Comparison of ENCODE assay signal across 38 cellular contexts in the genomic region with DNA sequence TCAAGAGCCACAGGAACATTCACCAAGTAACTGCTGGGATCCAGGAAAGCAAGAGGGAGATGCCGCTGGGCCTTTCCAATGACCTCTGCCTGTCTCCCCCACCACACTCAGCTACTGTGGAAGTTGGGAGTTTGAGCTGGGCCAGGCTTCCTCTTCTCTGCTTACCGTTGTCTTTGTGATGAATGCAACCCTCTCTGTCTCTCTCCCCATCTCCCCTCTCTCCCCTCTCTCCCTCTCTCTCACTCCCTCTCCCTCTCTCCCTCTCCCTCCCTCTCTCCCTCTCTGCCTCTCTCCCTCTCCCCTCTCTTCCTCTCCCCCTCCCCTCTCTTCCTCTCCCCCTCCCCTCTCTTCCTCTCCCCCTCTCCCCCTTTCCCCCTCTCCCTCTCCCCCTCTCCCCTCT. TPM values are rescaled to one million over a fixed set of nuclear protein-coding genes. Genes with fewer than 3 reads are reported as not detected.
"Had no signal": no experiment of that assay in that cellular context is flagged by ENCODE, and none has a peak within 500 bp of the region (broad histone marks: within the 10 kb centered on the region; RNA-seq: fewer than 3 reads in every experiment).

No MANE protein-coding gene starts in this region.

- H3K9me3 Mint-ChIP-seq: activated B cell treated with CpG ODN at 0.5 μM for 24 hours; activated CD4-positive, alpha-beta memory T cell treated with anti-CD3 and anti-CD28 coated beads for 36 hours; activated CD4-positive, alpha-beta T cell treated with anti-CD3 and anti-CD28 coated beads, Interleukin-2, amount 10 ng/mL, durations not matched to agents 24 days and 14 days; activated CD8-positive, alpha-beta T cell treated with anti-CD3 and anti-CD28 coated beads for 36 hours; activated naive CD4-positive, alpha-beta T cell treated with anti-CD3 and anti-CD28 coated beads for 36 hours; activated naive CD4-positive, alpha-beta T cell treated with anti-CD3 and anti-CD28 coated beads, Interleukin-2, amount 50 U/mL, for 72 hours; activated naive CD8-positive, alpha-beta T cell treated with anti-CD3 and anti-CD28 coated beads for 36 hours; activated T-cell treated with anti-CD3 and anti-CD28 coated beads, Interleukin-2, amount 50 U/mL, for 4 hours; activated T-cell treated with anti-CD3 and anti-CD28 coated beads, Interleukin-2, amount 50 U/mL, for 72 hours; activated T-helper 1 cell treated with anti-CD3 and anti-CD28 coated beads, Interleukin-12 subunit alpha, Interleukin-12 subunit beta, Interleukin-2, Interleukin-4 antibody, amounts not matched to agents 30 ng/mL and 10 ng/mL and 1 ng/mL, durations not matched to agents 14 hours and 24 hours and 36 hours; activated T-helper 17 cell treated with anti-CD3 and anti-CD28 coated beads, Interleukin-2, amount 50 U/mL, for 72 hours; T-cell; T-helper 2 cell treated with Interferon-gamma antibody and Interleukin-4, amounts not matched to agents 5 μg/mL and 100 μg/mL, for 36 hours had no signal

- ATAC-seq: activated CD8-positive, alpha-beta T cell treated with anti-CD3 and anti-CD28 coated beads for 36 hours; activated naive CD4-positive, alpha-beta T cell treated with anti-CD3 and anti-CD28 coated beads, Interleukin-2, amount 50 U/mL, for 72 hours; activated T-cell treated with anti-CD3 and anti-CD28 coated beads, Interleukin-2, amount 50 U/mL, for 4 hours; activated T-cell treated with anti-CD3 and anti-CD28 coated beads, Interleukin-2, amount 50 U/mL, for 72 hours; activated T-helper 17 cell treated with anti-CD3 and anti-CD28 coated beads, Interleukin-2, amount 50 U/mL, for 72 hours; body of pancreas; T-cell had no signal

- H3K4me1 ChIP-seq: adrenal gland, breast epithelium had no signal

- H3K4me3 ChIP-seq: adrenal gland, body of pancreas, breast epithelium had no signal

- H3K27ac Mint-ChIP-seq: activated B cell treated with CpG ODN at 0.5 μM for 24 hours; activated CD4-positive, alpha-beta memory T cell treated with anti-CD3 and anti-CD28 coated beads for 36 hours; activated CD4-positive, alpha-beta T cell treated with anti-CD3 and anti-CD28 coated beads, Interleukin-2, amount 10 ng/mL, durations not matched to agents 24 days and 14 days; activated CD8-positive, alpha-beta T cell treated with anti-CD3 and anti-CD28 coated beads for 36 hours; activated naive CD4-positive, alpha-beta T cell treated with anti-CD3 and anti-CD28 coated beads for 36 hours; activated naive CD8-positive, alpha-beta T cell treated with anti-CD3 and anti-CD28 coated beads for 36 hours; activated T-cell treated with anti-CD3 and anti-CD28 coated beads, Interleukin-2, amount 50 U/mL, for 72 hours; activated T-helper 1 cell treated with anti-CD3 and anti-CD28 coated beads, Interleukin-12 subunit alpha, Interleukin-12 subunit beta, Interleukin-2, Interleukin-4 antibody, amounts not matched to agents 30 ng/mL and 10 ng/mL and 1 ng/mL, durations not matched to agents 14 hours and 24 hours and 36 hours; activated T-helper 17 cell treated with anti-CD3 and anti-CD28 coated beads, Interleukin-2, amount 50 U/mL, for 72 hours; T-cell; T-helper 2 cell treated with Interferon-gamma antibody and Interleukin-4, amounts not matched to agents 5 μg/mL and 100 μg/mL, for 36 hours had no signal

- H3K27me3 ChIP-seq: adrenal gland, body of pancreas, brain microvascular endothelial cell, breast epithelium had no signal

- DNase-seq: activated B cell treated with CpG ODN at 0.5 μM for 24 hours; activated CD4-positive, alpha-beta memory T cell treated with anti-CD3 and anti-CD28 coated beads for 36 hours; activated CD4-positive, alpha-beta T cell treated with anti-CD3 and anti-CD28 coated beads for 4 hours; activated CD4-positive, alpha-beta T cell treated with anti-CD3 and anti-CD28 coated beads, Interleukin-2, amount 10 ng/mL, durations not matched to agents 24 days and 14 days; activated CD4-positive, alpha-beta T cell treated with anti-CD3 and anti-CD28 coated beads, Interleukin-2, amount 50 U/mL, for 1 hour; activated CD4-positive, alpha-beta T cell treated with anti-CD3 and anti-CD28 coated beads, Interleukin-2, amount 50 U/mL, for 4 hours; activated CD4-positive, CD25-positive, alpha-beta regulatory T cell treated with anti-CD3 and anti-CD28 coated beads, Interleukin-2, amount 50 U/mL, for 72 hours; activated CD8-positive, alpha-beta memory T cell treated with anti-CD3 and anti-CD28 coated beads, Interleukin-2, amount 50 U/mL, for 4 hours; activated CD8-positive, alpha-beta T cell treated with anti-CD3 and anti-CD28 coated beads for 36 hours; activated effector memory CD4-positive, alpha-beta T cell treated with anti-CD3 and anti-CD28 coated beads, Interleukin-2, amount 50 U/mL, for 16 hours; activated gamma-delta T cell treated with Interleukin-2 at 50 U/mL for 16 hours; activated naive CD4-positive, alpha-beta T cell; activated naive CD4-positive, alpha-beta T cell treated with anti-CD3 and anti-CD28 coated beads for 36 hours; activated naive CD4-positive, alpha-beta T cell treated with anti-CD3 and anti-CD28 coated beads, Interleukin-2, amount 50 U/mL, for 16 hours; activated naive CD8-positive, alpha-beta T cell treated with anti-CD3 and anti-CD28 coated beads for 36 hours; activated T-cell treated with anti-CD3 and anti-CD28 coated beads for 4 hours; activated T-cell treated with anti-CD3 and anti-CD28 coated beads, Interleukin-2, amount 50 U/mL, for 1 hour; activated T-cell treated with anti-CD3 and anti-CD28 coated beads, Interleukin-2, amount 50 U/mL, for 4 hours; activated T-cell treated with anti-CD3 and anti-CD28 coated beads, Interleukin-2, amount 50 U/mL, for 72 hours; adrenal gland; amniotic stem cell; aorta; body of pancreas; brain microvascular endothelial cell; central memory CD4-positive, alpha-beta T cell; T-cell; T-helper 2 cell; T-helper 9 cell had no signal

- H3K36me3 Mint-ChIP-seq: activated CD4-positive, alpha-beta memory T cell treated with anti-CD3 and anti-CD28 coated beads for 36 hours; activated naive CD4-positive, alpha-beta T cell treated with anti-CD3 and anti-CD28 coated beads, Interleukin-2, amount 50 U/mL, for 72 hours; activated naive CD8-positive, alpha-beta T cell treated with anti-CD3 and anti-CD28 coated beads for 36 hours; T-cell had no signal

- H3K27me3 Mint-ChIP-seq: activated CD4-positive, alpha-beta memory T cell treated with anti-CD3 and anti-CD28 coated beads for 36 hours; activated CD4-positive, alpha-beta T cell treated with anti-CD3 and anti-CD28 coated beads, Interleukin-2, amount 10 ng/mL, durations not matched to agents 24 days and 14 days; activated CD8-positive, alpha-beta T cell treated with anti-CD3 and anti-CD28 coated beads for 36 hours; activated T-helper 17 cell treated with anti-CD3 and anti-CD28 coated beads, Interleukin-2, amount 50 U/mL, for 72 hours; T-cell had no signal

- H3K27ac ChIP-seq: adrenal gland, body of pancreas, brain microvascular endothelial cell, breast epithelium, VCaP had no signal

- H3K4me1 Mint-ChIP-seq: activated naive CD8-positive, alpha-beta T cell treated with anti-CD3 and anti-CD28 coated beads for 36 hours; activated T-helper 17 cell treated with anti-CD3 and anti-CD28 coated beads, Interleukin-2, amount 50 U/mL, for 72 hours had no signal

- H3K36me3 ChIP-seq: adrenal gland, brain microvascular endothelial cell, breast epithelium had no signal

- H3K9me3 ChIP-seq: adrenal gland, body of pancreas, breast epithelium had no signal

- H3K4me3 Mint-ChIP-seq: activated B cell treated with CpG ODN at 0.5 μM for 24 hours; activated CD4-positive, alpha-beta memory T cell treated with anti-CD3 and anti-CD28 coated beads for 36 hours; activated CD4-positive, alpha-beta T cell treated with anti-CD3 and anti-CD28 coated beads, Interleukin-2, amount 10 ng/mL, durations not matched to agents 24 days and 14 days; activated CD8-positive, alpha-beta T cell treated with anti-CD3 and anti-CD28 coated beads for 36 hours; activated naive CD4-positive, alpha-beta T cell treated with anti-CD3 and anti-CD28 coated beads for 36 hours; activated naive CD8-positive, alpha-beta T cell treated with anti-CD3 and anti-CD28 coated beads for 36 hours; activated T-cell treated with anti-CD3 and anti-CD28 coated beads, Interleukin-2, amount 50 U/mL, for 4 hours; activated T-cell treated with anti-CD3 and anti-CD28 coated beads, Interleukin-2, amount 50 U/mL, for 72 hours; activated T-helper 1 cell treated with anti-CD3 and anti-CD28 coated beads, Interleukin-12 subunit alpha, Interleukin-12 subunit beta, Interleukin-2, Interleukin-4 antibody, amounts not matched to agents 30 ng/mL and 10 ng/mL and 1 ng/mL, durations not matched to agents 14 hours and 24 hours and 36 hours; activated T-helper 17 cell treated with anti-CD3 and anti-CD28 coated beads, Interleukin-2, amount 50 U/mL, for 72 hours; T-cell; T-helper 2 cell treated with Interferon-gamma antibody and Interleukin-4, amounts not matched to agents 5 μg/mL and 100 μg/mL, for 36 hours had no signal

RNA-seq across cellular contexts. Expression of gene EDN3, which starts 54.8 kb away (rescaled TPM):
- total RNA-seq: activated B cell treated with CpG ODN at 0.5 μM for 24 hours; activated CD4-positive, alpha-beta T cell treated with anti-CD3 and anti-CD28 coated beads, Interleukin-2, amount 10 ng/mL, durations not matched to agents 24 days and 14 days; activated CD8-positive, alpha-beta memory T cell treated with anti-CD3 and anti-CD28 coated beads for 36 hours; activated naive CD4-positive, alpha-beta T cell treated with anti-CD3 and anti-CD28 coated beads for 36 hours; activated naive CD8-positive, alpha-beta T cell treated with anti-CD3 and anti-CD28 coated beads for 36 hours; activated T-cell treated with anti-CD3 and anti-CD28 coated beads, Interleukin-2, amount 50 U/mL, for 4 hours; activated T-cell treated with anti-CD3 and anti-CD28 coated beads, Interleukin-2, amount 50 U/mL, for 72 hours; activated T-helper 1 cell treated with anti-CD3 and anti-CD28 coated beads, Interleukin-12 subunit alpha, Interleukin-12 subunit beta, Interleukin-2, Interleukin-4 antibody, amounts not matched to agents 30 ng/mL and 10 ng/mL and 1 ng/mL, durations not matched to agents 14 hours and 24 hours and 36 hours; aorta; astrocyte; cardiac septum; T-helper 1 cell treated with Interleukin-12 subunit alpha and Interleukin-12 subunit beta and Interleukin-4 antibody, amounts not matched to agents 30 ng/mL and 1 ng/mL, for 36 hours had no signal
